27 cellular contexts compared by ENCODE assay signal in the genomic region with DNA sequence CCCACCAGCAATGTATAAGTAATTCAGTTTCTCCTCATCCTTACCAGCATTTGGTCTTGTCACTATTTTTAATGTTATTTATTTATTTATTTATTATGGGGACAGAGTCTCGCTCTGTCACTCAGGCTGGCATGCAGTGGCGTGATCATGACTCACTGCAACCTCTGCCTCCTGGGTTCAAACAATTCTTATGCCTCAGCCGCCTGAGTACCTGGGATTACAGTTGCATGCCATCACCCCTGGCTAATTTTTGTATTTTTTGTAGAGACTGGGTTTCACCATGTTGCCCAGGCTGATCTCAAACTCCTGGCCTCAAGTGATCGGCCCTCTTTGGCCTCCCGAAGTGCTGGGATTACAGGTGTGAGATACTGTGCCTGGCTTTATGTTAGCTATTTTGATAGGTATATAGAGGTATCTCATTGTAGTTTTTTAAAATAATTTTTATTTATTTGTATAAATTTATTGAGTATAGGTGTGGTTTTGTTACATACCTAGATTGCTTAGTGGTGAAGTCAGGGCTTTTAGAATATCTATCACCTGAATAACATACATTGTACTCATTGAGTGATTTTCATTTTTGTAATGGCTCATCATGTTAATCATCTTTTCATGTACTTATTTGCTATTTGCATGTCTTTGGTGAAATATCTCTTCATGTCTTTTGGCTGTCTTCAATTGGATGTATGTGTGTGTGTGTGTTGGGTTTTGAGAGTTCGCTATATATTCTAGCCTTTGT.
"Had no signal": no experiment of that assay in that cellular context is flagged by ENCODE, and none has a peak within 500 bp of the region (broad histone marks: within the 10 kb centered on the region; RNA-seq: fewer than 3 reads in every experiment).

No MANE protein-coding gene starts in this region.

- H3K9me3 ChIP-seq: left lung, lower lobe of right lung, ovary, suprapubic skin, tibial artery, upper lobe of right lung, vagina had no signal

- H3K27me3 Mint-ChIP-seq: dendritic cell treated with granulocyte-macrophage colony-stimulating factor and Interleukin-4, amounts not matched to agents 40 ng/mL and 50 ng/mL, for 4 days; effector memory CD8-positive, alpha-beta T cell; natural killer cell treated with Interleukin-12 subunit alpha and Interleukin-12 subunit beta and Interleukin-15 and Interleukin-18, amount 100 ng/mL, for 72 hours; progenitor cell of endocrine pancreas had no signal

- H3K27me3 ChIP-seq: heart right ventricle, left lung, neural progenitor cell, ovary, suprapubic skin, tibial artery, upper lobe of right lung, vagina had no signal

- DNase-seq: effector memory CD8-positive, alpha-beta T cell; erythroblast; heart right ventricle; hypothalamus; left lung; lower lobe of right lung; mesenchymal stem cell; midbrain; nucleus accumbens; ovary; right cardiac atrium; small intestine; stimulated activated CD4-positive, alpha-beta T cell treated with anti-CD3 and anti-CD28 coated beads, Interleukin-2, amount 100 ng/mL, for 48 hours; stimulated activated CD8-positive, alpha-beta memory T cell treated with anti-CD3 and anti-CD28 coated beads, Interleukin-4, amount 100 ng/mL, for 48 hours; stimulated activated naive CD8-positive, alpha-beta T cell treated with anti-CD3 and anti-CD28 coated beads, Interleukin-15, Interleukin-2, amounts not matched to agents 100 U/mL and 50 U/mL, for 24 hours; tibial artery; upper lobe of right lung had no signal

- H3K4me1 Mint-ChIP-seq: neural progenitor cell; stimulated activated effector memory CD8-positive, alpha-beta T cell treated with anti-CD3 and anti-CD28 coated beads, Interleukin-12 subunit alpha, Interleukin-12 subunit beta, amount 100 ng/mL, for 72 hours had no signal

- FAIRE-seq: colon, frontal cortex, islet of Langerhans, small intestine had no signal

- H3K4me3 Mint-ChIP-seq: dendritic cell treated with granulocyte-macrophage colony-stimulating factor and Interleukin-4, amounts not matched to agents 40 ng/mL and 50 ng/mL, for 4 days; effector memory CD8-positive, alpha-beta T cell; natural killer cell treated with Interleukin-12 subunit alpha and Interleukin-12 subunit beta and Interleukin-15 and Interleukin-18, amount 100 ng/mL, for 72 hours; neural progenitor cell; stimulated activated effector memory CD8-positive, alpha-beta T cell treated with anti-CD3 and anti-CD28 coated beads, Interleukin-12 subunit alpha, Interleukin-12 subunit beta, amount 100 ng/mL, for 72 hours had no signal

- H3K9ac ChIP-seq: neural progenitor cell had no signal

- H3K4me1 ChIP-seq: heart right ventricle, left lung, lower lobe of right lung, neural progenitor cell, suprapubic skin, tibial artery, upper lobe of right lung, vagina had no signal

- H2AFZ ChIP-seq: neural progenitor cell had no signal

- H3K9me3 Mint-ChIP-seq: dendritic cell treated with granulocyte-macrophage colony-stimulating factor and Interleukin-4, amounts not matched to agents 40 ng/mL and 50 ng/mL, for 4 days; effector memory CD8-positive, alpha-beta T cell; natural killer cell treated with Interleukin-12 subunit alpha and Interleukin-12 subunit beta and Interleukin-15 and Interleukin-18, amount 100 ng/mL, for 72 hours; stimulated activated effector memory CD8-positive, alpha-beta T cell treated with anti-CD3 and anti-CD28 coated beads, Interleukin-12 subunit alpha, Interleukin-12 subunit beta, amount 100 ng/mL, for 72 hours had no signal

- H3K36me3 Mint-ChIP-seq: natural killer cell treated with Interleukin-12 subunit alpha and Interleukin-12 subunit beta and Interleukin-15 and Interleukin-18, amount 100 ng/mL, for 72 hours; neural progenitor cell; stimulated activated effector memory CD8-positive, alpha-beta T cell treated with anti-CD3 and anti-CD28 coated beads, Interleukin-12 subunit alpha, Interleukin-12 subunit beta, amount 100 ng/mL, for 72 hours had no signal

- H3K4me3 ChIP-seq: heart right ventricle, left lung, lower lobe of right lung, neural progenitor cell, ovary, suprapubic skin, tibial artery, upper lobe of right lung, vagina had no signal

- H3K27ac Mint-ChIP-seq: dendritic cell treated with granulocyte-macrophage colony-stimulating factor and Interleukin-4, amounts not matched to agents 40 ng/mL and 50 ng/mL, for 4 days; effector memory CD8-positive, alpha-beta T cell; natural killer cell treated with Interleukin-12 subunit alpha and Interleukin-12 subunit beta and Interleukin-15 and Interleukin-18, amount 100 ng/mL, for 72 hours; neural progenitor cell; progenitor cell of endocrine pancreas; stimulated activated effector memory CD8-positive, alpha-beta T cell treated with anti-CD3 and anti-CD28 coated beads, Interleukin-12 subunit alpha, Interleukin-12 subunit beta, amount 100 ng/mL, for 72 hours had no signal

- H3K27ac ChIP-seq: heart right ventricle, left lung, lower lobe of right lung, neural progenitor cell, ovary, suprapubic skin, tibial artery, upper lobe of right lung, vagina had no signal

- H3K36me3 ChIP-seq: heart right ventricle, left lung, lower lobe of right lung, neural progenitor cell, ovary, suprapubic skin, tibial artery, upper lobe of right lung, vagina had no signal

- H3K4me2 ChIP-seq: neural progenitor cell had no signal

- ATAC-seq: effector memory CD8-positive, alpha-beta T cell; heart right ventricle; left lung; lower lobe of right lung; natural killer cell treated with Interleukin-12 subunit alpha and Interleukin-12 subunit beta and Interleukin-15 and Interleukin-18, amount 100 ng/mL, for 72 hours; right cardiac atrium; stimulated activated effector memory CD8-positive, alpha-beta T cell treated with anti-CD3 and anti-CD28 coated beads, Interleukin-12 subunit alpha, Interleukin-12 subunit beta, amount 100 ng/mL, for 72 hours; stimulated activated naive CD8-positive, alpha-beta T cell treated with anti-CD3 and anti-CD28 coated beads, Interleukin-15, Interleukin-2, amounts not matched to agents 100 U/mL and 50 U/mL, for 24 hours; upper lobe of right lung had no signal
